Comparison of ENCODE assay signal across 2 cellular contexts in the genomic region with DNA sequence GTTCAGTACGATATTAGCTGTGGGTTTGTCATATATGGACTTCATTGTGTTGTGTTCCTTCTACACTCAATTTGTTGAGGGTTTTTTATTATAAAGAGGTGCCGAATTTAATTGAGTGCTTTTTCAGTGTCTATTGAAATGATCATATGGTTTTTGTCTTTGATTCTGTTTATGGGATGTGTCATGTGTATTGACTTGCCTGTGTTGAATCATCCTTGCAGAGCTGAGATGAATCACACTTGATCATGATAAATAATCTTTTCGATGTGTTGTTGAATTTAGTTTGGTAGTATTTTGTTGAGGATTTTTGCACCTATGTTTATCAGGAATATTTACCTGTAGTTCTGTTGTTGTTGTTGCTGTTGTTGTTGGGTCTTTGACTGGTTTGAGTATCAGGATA.
TF ChIP-seq lines count a peak whose summit lies in the region.

No MANE protein-coding gene starts in this region.

TF ChIP-seq in IMR-90, 13 proteins besides CTCF, POLR2A, EP300 and RAD21:
- no peak for TF ChIP-seq FOS (IDR thresholded peaks at IDR 0.05; ENCODE audit: low read depth, low read length)
- TF ChIP-seq CHD1 (IDR thresholded peaks at IDR 0.05; ENCODE audit: low read depth, low read length) = no peak
- TF ChIP-seq CEBPB (IDR thresholded peaks at IDR 0.05; ENCODE audit: low read depth, low read length) = no peak
- no peak for TF ChIP-seq SMC3 (IDR thresholded peaks at IDR 0.05; ENCODE audit: low read depth, low read length)
- no peak for TF ChIP-seq MXI1 (IDR thresholded peaks at IDR 0.05; ENCODE audit: borderline replicate concordance, low read depth, low read length)

TF ChIP-seq in endothelial cell of umbilical vein, 7 proteins besides CTCF, POLR2A, EP300 and RAD21:
- TF ChIP-seq FOS (IDR thresholded peaks at IDR 0.05; ENCODE audit: borderline replicate concordance, insufficient read depth, low read length) = peak; percentile 57
- TF ChIP-seq MAX (IDR thresholded peaks at IDR 0.05; ENCODE audit: insufficient read depth, insufficient read length) = no peak
